Comparison of ENCODE assay signal across 9 cellular contexts in genomic region chr17:81519284-81520020, GRCh38. TPM values are rescaled to one million over a fixed set of nuclear protein-coding genes. Genes with fewer than 3 reads are reported as not detected.
A peak's percentile ranks its signal among the peaks of the same experiment; 100 is the strongest.
DNase-seq lines count a peak whose midpoint lies in the region; ATAC-seq and TF ChIP-seq lines count a peak whose summit lies in the region.
"Had no signal": no experiment of that assay in that cellular context is flagged by ENCODE, and none has a peak within 500 bp of the region (broad histone marks: within the 10 kb centered on the region; RNA-seq: fewer than 3 reads in every experiment).

No MANE protein-coding gene starts in this region.

- peak; percentile 65 for ATAC-seq in esophagus mucosa
- ATAC-seq in GM18519 (IDR thresholded peaks at IDR 0.05; ENCODE audit: low FRiP score, unreplicated experiment) = no peak

- peaks cover 35% of the 10 kb centered on the region for H3K4me1 Mint-ChIP-seq in neural crest cell

- H3K9me3 Mint-ChIP-seq in neural crest cell = no peaks in the 10 kb centered on the region
- H3K9me3 Mint-ChIP-seq: stimulated activated naive CD8-positive, alpha-beta T cell treated with anti-CD3 and anti-CD28 coated beads, Interleukin-15, Interleukin-2, amounts not matched to agents 100 ng/mL and 50 ng/mL, for 24 hours had no signal

- peak; percentile 67 for TF ChIP-seq CTCF in neural crest cell (conservative IDR thresholded peaks at IDR 0.05)

- peaks cover 50% of the 10 kb centered on the region for H3K27me3 Mint-ChIP-seq in neural crest cell (ENCODE audit: low read depth)
- H3K27me3 Mint-ChIP-seq: stimulated activated naive CD8-positive, alpha-beta T cell treated with anti-CD3 and anti-CD28 coated beads, Interleukin-15, Interleukin-2, amounts not matched to agents 100 ng/mL and 50 ng/mL, for 24 hours had no signal

- DNase-seq in DMS153 (lab: John Stamatoyannopoulos, UW) = peak; percentile 50
- peak; percentile 49 for DNase-seq in M059J (ENCODE audit: low read depth)
- DNase-seq in activated CD8-positive, alpha-beta memory T cell treated with anti-CD3 and anti-CD28 coated beads for 24 hours = peak; percentile 81
- no peak for DNase-seq in neural crest cell (ENCODE audit: low read depth, low spot score)
- no peak for DNase-seq in anterior cingulate cortex (lab: John Stamatoyannopoulos, UW)
- no peak for DNase-seq in NCI-H446 treated with DMSO at 0.1 percent for 48 hours (lab: John Stamatoyannopoulos, UW)

- H3K27ac Mint-ChIP-seq in neural crest cell (ENCODE audit: unreplicated experiment) = no peak overlapping the region
- H3K27ac Mint-ChIP-seq: stimulated activated naive CD8-positive, alpha-beta T cell treated with anti-CD3 and anti-CD28 coated beads, Interleukin-15, Interleukin-2, amounts not matched to agents 100 ng/mL and 50 ng/mL, for 24 hours had no signal

- H3K4me3 Mint-ChIP-seq in neural crest cell = no peak overlapping the region
- H3K4me3 Mint-ChIP-seq: stimulated activated naive CD8-positive, alpha-beta T cell treated with anti-CD3 and anti-CD28 coated beads, Interleukin-15, Interleukin-2, amounts not matched to agents 100 ng/mL and 50 ng/mL, for 24 hours had no signal

- no peaks in the 10 kb centered on the region for H3K36me3 Mint-ChIP-seq in neural crest cell (ENCODE audit: low read depth)

RNA-seq across cellular contexts. Expression of gene ACTG1, which starts 6.9 kb away (rescaled TPM):
- 3,948 and 4,109 TPM in 2 replicates for total RNA-seq in M059J (2014; rRNA removed; shearing (Covaris generic))
- total RNA-seq in esophagus mucosa (4,027 TPM), neural crest cell (4,235 and 4,315 TPM in 2 replicates)

RNA-seq across cellular contexts. Expression of gene FSCN2, which starts 8.7 kb away (rescaled TPM):
- 0.69 TPM in 1 of 2 replicates, not detected in the other for total RNA-seq in M059J (2014; rRNA removed; shearing (Covaris generic))
- total RNA-seq in esophagus mucosa = 0.76 TPM
- 0.43 and 0.56 TPM in 2 replicates for total RNA-seq in neural crest cell

RNA-seq across cellular contexts. Expression of gene FAAP100, which starts 32.7 kb away (rescaled TPM):
- 8.0 and 18.0 TPM in 2 replicates for total RNA-seq in M059J (2014; rRNA removed; shearing (Covaris generic))
- total RNA-seq in esophagus mucosa (16.3 TPM), neural crest cell (45.0 and 48.3 TPM in 2 replicates)

Comparison
In these comparisons a context has a peak if more than half of its experiments do, and no peak if none do; other contexts are left out.
1. DNase-seq: peak in DMS153 (single experiment), M059J (single experiment) and activated CD8-positive, alpha-beta memory T cell treated with anti-CD3 and anti-CD28 coated beads for 24 hours (single experiment); none in neural crest cell (single experiment), anterior cingulate cortex (0 of 58) and NCI-H446 treated with DMSO at 0.1 percent for 48 hours (single experiment).